In genomic region chr9:91795500-91796241, GRCh38 we compare ENCODE assay signal across 9 cellular contexts.
A peak's percentile ranks its signal among the peaks of the same experiment; 100 is the strongest.
DNase-seq lines count a peak whose midpoint lies in the region; ATAC-seq, FAIRE-seq and TF ChIP-seq lines count a peak whose summit lies in the region.
"Had no signal": no experiment of that assay in that cellular context is flagged by ENCODE, and none has a peak within 500 bp of the region (broad histone marks: within the 10 kb centered on the region; RNA-seq: fewer than 3 reads in every experiment).

No MANE protein-coding gene starts in this region.

- H2BK15ac ChIP-seq in H1 (ENCODE audit: low read length), result no peak overlapping the region

- H3K4me1 ChIP-seq in H1 (replicated peaks in 1 of 4; ENCODE audit: control insufficient read depth in 3 of 4, insufficient read depth in 4 of 4, low read length in 3 of 4) (no peaks in the 10 kb centered on the region), upper lobe of left lung (no peaks in the 10 kb centered on the region)

- no peaks in the 10 kb centered on the region for H3K79me2 ChIP-seq in H1 (ENCODE audit: control insufficient read depth in 1 of 2, insufficient read depth in 2 of 2, low read length in 2 of 2)

- H3K4me3 ChIP-seq in H1 (ENCODE audit: extremely low read depth in 1 of 4, insufficient read depth in 2 of 4, low read depth in 3 of 4, low read length in 4 of 4) (no peak overlapping the region), upper lobe of left lung (no peak overlapping the region)

- intact Hi-C loops in posterior vena cava (cut with DNase I), result no loop called here

- no peak for TF ChIP-seq POLR2A in H1 (IDR thresholded peaks at IDR 0.05; ENCODE audit: control extremely low read depth in 1 of 2, low read depth in 2 of 2, low read length in 2 of 2)
- no peak for TF ChIP-seq POLR2A in upper lobe of left lung (IDR thresholded peaks at IDR 0.05)

- H3K4ac ChIP-seq in H1 (replicated peaks; ENCODE audit: insufficient read length, low read depth, low read length), result no peak overlapping the region

- H4K5ac ChIP-seq in H1 (ENCODE audit: insufficient read length, low read depth, low read length), result no peak overlapping the region

- H3K56ac ChIP-seq in H1 (replicated peaks; ENCODE audit: insufficient read length, low read depth, low read length), result no peak overlapping the region

- H3K36me3 ChIP-seq in H1 (ENCODE audit: control insufficient read depth in 2 of 4, insufficient read depth in 4 of 4, low read length in 3 of 4), result no peaks in the 10 kb centered on the region
- no peaks in the 10 kb centered on the region for H3K36me3 ChIP-seq in upper lobe of left lung

- no peak overlapping the region for H2BK20ac ChIP-seq in H1 (ENCODE audit: low read length)

- H2BK5ac ChIP-seq in H1 (ENCODE audit: low read depth, low read length), result no peak overlapping the region

- H3K18ac ChIP-seq in H1 (ENCODE audit: extremely low read depth, low read length), result no peak overlapping the region

- no peak overlapping the region for H3K4me3 Mint-ChIP-seq in endothelial cell (ENCODE audit: unreplicated experiment)

- no peaks in the 10 kb centered on the region; the same call in 1 of the 2 replicates for H3K79me1 ChIP-seq in H1 (ENCODE audit: low read depth, low read length)

- no peak overlapping the region for H2AFZ ChIP-seq in H1 (ENCODE audit: low read length)

- H3K27me3 Mint-ChIP-seq in endothelial cell (ENCODE audit: unreplicated experiment), result no peaks in the 10 kb centered on the region

- no peak for TF ChIP-seq EP300 in H1 (IDR thresholded peaks at IDR 0.05; ENCODE audit: borderline replicate concordance in 1 of 2, low read depth in 2 of 2, low read length in 2 of 2)
- no peak for TF ChIP-seq EP300 in upper lobe of left lung (IDR thresholded peaks at IDR 0.05)

- no peak for TF ChIP-seq RAD21 in H1 (IDR thresholded peaks at IDR 0.05 in 1 of 2, conservative IDR thresholded peaks at IDR 0.05 in 1 of 2; ENCODE audit: low read depth in 2 of 2, low read length in 2 of 2)

- no peaks in the 10 kb centered on the region for H3K9me3 Mint-ChIP-seq in endothelial cell (ENCODE audit: unreplicated experiment)

- H3K14ac ChIP-seq in H1 (ENCODE audit: insufficient read length), result no peak overlapping the region

- peaks cover 4% of the 10 kb centered on the region for H3K4me1 Mint-ChIP-seq in endothelial cell (ENCODE audit: unreplicated experiment)

- H3K9me3 ChIP-seq in H1 (ENCODE audit: insufficient read depth in 2 of 2, low read depth in 1 of 2, low read length in 1 of 2) (no peaks in the 10 kb centered on the region), upper lobe of left lung (no peaks in the 10 kb centered on the region)

- POLR2A ChIA-PET in H1 (lab: Charles Lee; ENCODE audit: partially characterized antibody), result no interaction called here

- H4K20me1 ChIP-seq in H1 (replicated peaks in 1 of 2; ENCODE audit: control insufficient read depth in 1 of 2, insufficient read depth in 2 of 2, low read length in 2 of 2), result no peaks in the 10 kb centered on the region

- CTCF ChIA-PET in H1 (lab: Charles Lee; ENCODE audit: partially characterized antibody), result interaction anchor here (0.8 to 3.6 kb wide), 3 partner anchors 13 to 37 kb away, joined by 3 to 13 read pairs (median 6); no protein-coding TSS in a partner anchor

- H3K23me2 ChIP-seq in H1 (ENCODE audit: low read depth, low read length), result no peaks in the 10 kb centered on the region

- H3K36me3 Mint-ChIP-seq in endothelial cell (ENCODE audit: low read depth, unreplicated experiment), result no peaks in the 10 kb centered on the region

- H3K27ac ChIP-seq in H1 (ENCODE audit: low read depth, low read length) (no peak overlapping the region), upper lobe of left lung (no peak overlapping the region)

- DNase-seq in NCI-H345 (lab: John Stamatoyannopoulos, UW) (peak; percentile 45), NCI-H345 treated with DMSO at 0.1 percent for 48 hours (lab: John Stamatoyannopoulos, UW; ENCODE audit: unreplicated experiment) (no peak), NCI-H2227 treated with DMSO at 0.1 percent for 48 hours (lab: John Stamatoyannopoulos, UW) (peak; percentile 33), H1 (ENCODE audit: low read depth in 1 of 2, low spot score in 2 of 2) (no peak), posterior vena cava (ENCODE audit: low spot score) (peak; percentile 60), pons (ENCODE audit: low spot score) (no peak), endothelial cell (ENCODE audit: low spot score) (no peak), upper lobe of left lung (no peak)

- 90% methylated on average over 7 of the region's 7 CpGs; no CpG with 5 or more reads in 1 of the 2 experiments for WGBS in H1 (ENCODE audit: extremely low coverage in 1 of 2, insufficient coverage in 1 of 2, insufficient read length in 1 of 2, insufficient replicate concordance in 2 of 2, low coverage in 1 of 2, low lambda C conversion rate in 2 of 2, missing lambda C conversion rate in 1 of 2), 2 experiments
- 55 to 66% methylated on average over 6 to 7 of the region's 7 CpGs for WGBS in upper lobe of left lung, 2 donors

- no peak overlapping the region for H3K23ac ChIP-seq in H1 (ENCODE audit: insufficient read length)

- H4K8ac ChIP-seq in H1 (ENCODE audit: extremely low read depth, insufficient read depth, low read length), result peak overlapping the region; percentile 84; the same call in 1 of the 2 replicates

- H4K91ac ChIP-seq in H1 (replicated peaks; ENCODE audit: insufficient read length, low read length), result no peak overlapping the region

- no peak overlapping the region for H2BK120ac ChIP-seq in H1 (replicated peaks; ENCODE audit: low read depth, low read length)

- H3K9ac ChIP-seq in H1 (replicated peaks in 1 of 4; ENCODE audit: extremely low read depth in 1 of 4, low read depth in 3 of 4, low read length in 3 of 4), result no peak overlapping the region

- H3K27me3 ChIP-seq in H1 (replicated peaks in 1 of 4; ENCODE audit: control insufficient read depth in 3 of 4, extremely low read depth in 1 of 4, insufficient read depth in 3 of 4, low read length in 3 of 4) (no peaks in the 10 kb centered on the region), upper lobe of left lung (no peaks in the 10 kb centered on the region)

- no peak overlapping the region for H2AK5ac ChIP-seq in H1 (ENCODE audit: low read depth, low read length)

- FAIRE-seq in H1 (lab: Jason Lieb, UNC), result no peak
- FAIRE-seq: A204.1 had no signal

- no peak for TF ChIP-seq CTCF in H1 (IDR thresholded peaks at IDR 0.05; ENCODE audit: control extremely low read depth in 1 of 3, insufficient read depth in 1 of 3, low read depth in 1 of 3, low read length in 3 of 3)
- TF ChIP-seq CTCF in endothelial cell (IDR thresholded peaks at IDR 0.05; ENCODE audit: unreplicated experiment), result no peak
- TF ChIP-seq CTCF in upper lobe of left lung (IDR thresholded peaks at IDR 0.05), result no peak

- no peak overlapping the region for H3K4me2 ChIP-seq in H1 (ENCODE audit: insufficient read depth in 1 of 2, low read depth in 2 of 2, low read length in 2 of 2)

- no peak for ATAC-seq in upper lobe of left lung (ENCODE audit: low FRiP score in 2 of 2)

- no peak overlapping the region for H2BK12ac ChIP-seq in H1 (ENCODE audit: low read depth, low read length)

- H3K27ac Mint-ChIP-seq in endothelial cell (ENCODE audit: unreplicated experiment), result no peak overlapping the region

TF ChIP-seq in H1, 55 proteins besides CTCF, POLR2A, EP300 and RAD21:
- TF ChIP-seq EGR1 (IDR thresholded peaks at IDR 0.05; ENCODE audit: borderline replicate concordance, low read depth, low read length) (no peak), SUZ12 (IDR thresholded peaks at IDR 0.05; ENCODE audit: low read length) (no peak), GABPA (IDR thresholded peaks at IDR 0.05; ENCODE audit: borderline replicate concordance, insufficient read depth, low read length) (no peak), KDM5A (IDR thresholded peaks at IDR 0.05; ENCODE audit: low read length) (no peak), MAX (IDR thresholded peaks at IDR 0.05) (no peak), SIX5 (IDR thresholded peaks at IDR 0.05; ENCODE audit: low read depth, low read length) (no peak), RBBP5 (IDR thresholded peaks at IDR 0.05; ENCODE audit: borderline replicate concordance, low read depth, low read length) (no peak), YY1 (IDR thresholded peaks at IDR 0.05; ENCODE audit: low read depth, low read length) (no peak), BCL11A (IDR thresholded peaks at IDR 0.05; ENCODE audit: low read depth in 2 of 2, low read length in 2 of 2) (no peak), SP4 (IDR thresholded peaks at IDR 0.05; ENCODE audit: low read length) (no peak), ZNF274 (IDR thresholded peaks at IDR 0.05; ENCODE audit: borderline replicate concordance, extremely low read depth, low read length) (no peak)

Comparison
In these comparisons a context has a peak if more than half of its experiments do, and no peak if none do; other contexts are left out.
1. DNase-seq: peak in NCI-H345 (single experiment), NCI-H2227 treated with DMSO at 0.1 percent for 48 hours (single experiment) and posterior vena cava (single experiment); none in NCI-H345 treated with DMSO at 0.1 percent for 48 hours (single experiment), H1 (0 of 2), pons (single experiment), endothelial cell (single experiment) and upper lobe of left lung (0 of 2).